ENCODE assay signal across 12 cellular contexts in genomic region chr4:13892739-13893105, GRCh38.
DNase-seq lines count a peak whose midpoint lies in the region; ATAC-seq, FAIRE-seq and TF ChIP-seq lines count a peak whose summit lies in the region.
"Had no signal": no experiment of that assay in that cellular context is flagged by ENCODE, and none has a peak within 500 bp of the region (broad histone marks: within the 10 kb centered on the region; RNA-seq: fewer than 3 reads in every experiment).

No MANE protein-coding gene starts in this region.

- H3K36me3 ChIP-seq in astrocyte (ENCODE audit: insufficient read depth, low read length) (no peaks in the 10 kb centered on the region), keratinocyte (ENCODE audit: control insufficient read depth in 2 of 2, extremely low read depth in 1 of 2, insufficient read depth in 2 of 2, low read length in 2 of 2) (no peaks in the 10 kb centered on the region), tibial artery (no peaks in the 10 kb centered on the region), heart right ventricle (no peaks in the 10 kb centered on the region)

- peak overlapping the region; percentile 98 for H3K27ac ChIP-seq in astrocyte (ENCODE audit: low read depth, low read length)
- peak overlapping the region; percentile 88 for H3K27ac ChIP-seq in keratinocyte (ENCODE audit: control insufficient read depth, insufficient read depth, low read length)
- H3K27ac ChIP-seq in tibial artery, result peak overlapping the region; percentile 1 to 16
- peak overlapping the region in 1 of 10 donors; percentile 35 for H3K27ac ChIP-seq in heart right ventricle

- H3K9me3 Mint-ChIP-seq in activated CD4-positive, alpha-beta T cell treated with anti-CD3 and anti-CD28 coated beads for 36 hours (ENCODE audit: low read depth), result no peaks in the 10 kb centered on the region
- H3K9me3 Mint-ChIP-seq in astrocyte (ENCODE audit: unreplicated experiment) (peaks cover 5% of the 10 kb centered on the region), CD14-positive monocyte (peaks cover 0 to 6% (median 3%) of the 10 kb centered on the region in 7 donors)

- intact Hi-C loops in activated CD4-positive, alpha-beta T cell treated with anti-CD3 and anti-CD28 coated beads for 36 hours (cut with DNase I, micrococcal nuclease), result loop anchor here (1.0 to 10.0 kb wide), 5 partner anchors 15 to 1110 kb away; partner anchors contain the start of gene CPEB2 (in 1 of the 2)
- intact Hi-C loops in tibial artery (cut with DNase I; ENCODE audit: low total_unique reads) (no loop called here), heart right ventricle (cut with DNase I) (no loop called here), CD14-positive monocyte (cut with micrococcal nuclease) (no loop called here)

- peaks cover 20% of the 10 kb centered on the region for H3K4me1 Mint-ChIP-seq in activated CD4-positive, alpha-beta T cell treated with anti-CD3 and anti-CD28 coated beads for 36 hours
- H3K4me1 Mint-ChIP-seq in astrocyte (ENCODE audit: low read depth, unreplicated experiment) (peaks cover 44% of the 10 kb centered on the region), CD14-positive monocyte (no peaks in the 10 kb centered on the region)

- 55 to 58% methylated on average over 1 of the region's 1 CpG for WGBS in heart right ventricle, 2 donors

- DNase-seq in activated CD4-positive, alpha-beta T cell treated with anti-CD3 and anti-CD28 coated beads for 36 hours, result no peak
- DNase-seq in activated CD4-positive, alpha-beta T cell treated with anti-CD3 and anti-CD28 coated beads for 4 hours, result no peak
- peak; percentile 68 for DNase-seq in astrocyte (ENCODE audit: low read depth)
- no peak for DNase-seq in keratinocyte (ENCODE audit: low read depth, low spot score)
- DNase-seq in tibial artery, result no peak
- no peak for DNase-seq in heart right ventricle
- no peak for DNase-seq in CD14-positive monocyte (ENCODE audit: low spot score)
- DNase-seq in NCI-H748 (lab: John Stamatoyannopoulos, UW; ENCODE audit: unreplicated experiment), result no peak
- DNase-seq: 8988T, NCI-H1092, T-helper 1 cell had no signal

- H3K27ac Mint-ChIP-seq in activated CD4-positive, alpha-beta T cell treated with anti-CD3 and anti-CD28 coated beads for 36 hours, result peak overlapping the region; percentile 88
- H3K27ac Mint-ChIP-seq in astrocyte (ENCODE audit: unreplicated experiment), result peak overlapping the region; percentile 98
- no peak overlapping the region for H3K27ac Mint-ChIP-seq in CD14-positive monocyte

- no peaks in the 10 kb centered on the region for H3K79me2 ChIP-seq in astrocyte (ENCODE audit: insufficient read depth, low read length)
- no peaks in the 10 kb centered on the region for H3K79me2 ChIP-seq in keratinocyte (ENCODE audit: control insufficient read depth, insufficient read depth, low read length)

- H3K9me3 ChIP-seq in astrocyte (ENCODE audit: insufficient read depth, low read depth, low read length), result no peaks in the 10 kb centered on the region
- H3K9me3 ChIP-seq in keratinocyte (ENCODE audit: control insufficient read depth, low read depth, low read length), result no peaks in the 10 kb centered on the region
- no peaks in the 10 kb centered on the region for H3K9me3 ChIP-seq in tibial artery
- no peaks in the 10 kb centered on the region for H3K9me3 ChIP-seq in heart right ventricle

- no peak for TF ChIP-seq CTCF in astrocyte (IDR thresholded peaks at IDR 0.05; ENCODE audit: insufficient read depth, low read depth, low read length)
- TF ChIP-seq CTCF in keratinocyte (optimal IDR thresholded peaks at IDR 0.05 in 1 of 3, IDR thresholded peaks at IDR 0.05 in 1 of 3, conservative IDR thresholded peaks at IDR 0.05 in 1 of 3; ENCODE audit: extremely low read depth in 1 of 3, insufficient read depth in 2 of 3, low read length in 3 of 3), result no peak
- no peak for TF ChIP-seq CTCF in tibial artery (IDR thresholded peaks at IDR 0.05)
- no peak for TF ChIP-seq CTCF in heart right ventricle (IDR thresholded peaks at IDR 0.05)
- no peak for TF ChIP-seq CTCF in CD14-positive monocyte (IDR thresholded peaks at IDR 0.05)

- POLR2A ChIA-PET in activated CD4-positive, alpha-beta T cell treated with anti-CD3 and anti-CD28 coated beads for 36 hours (lab: Charles Lee), result no interaction called here

- dilution Hi-C loops in keratinocyte (cut with MboI; ENCODE audit: extremely low pct_ligation_motif_present, low sequenced_read_pairs), result no loop called here

- no peaks in the 10 kb centered on the region for H3K9me1 ChIP-seq in keratinocyte (ENCODE audit: control insufficient read depth, extremely low read depth, insufficient read depth, low read length)

- H3K9ac ChIP-seq in astrocyte (ENCODE audit: low read length), result peak overlapping the region; percentile 87
- H3K9ac ChIP-seq in keratinocyte (ENCODE audit: control insufficient read depth, extremely low read depth, insufficient read depth, low read length), result peak overlapping the region; percentile 35

- H4K20me1 ChIP-seq in astrocyte (ENCODE audit: insufficient read depth, low read length) (no peaks in the 10 kb centered on the region), keratinocyte (ENCODE audit: control insufficient read depth, extremely low read depth, insufficient read depth, low read length) (no peaks in the 10 kb centered on the region)

- no peaks in the 10 kb centered on the region for H3K36me3 Mint-ChIP-seq in activated CD4-positive, alpha-beta T cell treated with anti-CD3 and anti-CD28 coated beads for 36 hours (ENCODE audit: low read depth)
- H3K36me3 Mint-ChIP-seq in astrocyte (ENCODE audit: low read depth, unreplicated experiment), result no peaks in the 10 kb centered on the region
- H3K36me3 Mint-ChIP-seq in CD14-positive monocyte, result no peaks in the 10 kb centered on the region

- FAIRE-seq in astrocyte (lab: Jason Lieb, UNC), result no peak
- FAIRE-seq in keratinocyte (lab: Jason Lieb, UNC), result no peak

- CTCF ChIA-PET in activated CD4-positive, alpha-beta T cell treated with anti-CD3 and anti-CD28 coated beads for 36 hours (lab: Charles Lee), result no interaction called here

- no peak for ATAC-seq in activated CD4-positive, alpha-beta T cell treated with anti-CD3 and anti-CD28 coated beads for 36 hours
- ATAC-seq in heart right ventricle, result no peak
- ATAC-seq: left lobe of liver had no signal

- H3K4me1 ChIP-seq in astrocyte (ENCODE audit: insufficient read depth, low read length) (peaks cover 29% of the 10 kb centered on the region), keratinocyte (ENCODE audit: control insufficient read depth, extremely low read depth, insufficient read depth, low read length) (peaks cover 25% of the 10 kb centered on the region), tibial artery (peaks cover 0 to 30% (median 4%) of the 10 kb centered on the region in 4 donors), heart right ventricle (peaks cover 0 to 6% (median 0%) of the 10 kb centered on the region in 9 donors)

- no peaks in the 10 kb centered on the region for H3K27me3 ChIP-seq in astrocyte (ENCODE audit: insufficient read depth, low read length)
- no peaks in the 10 kb centered on the region for H3K27me3 ChIP-seq in keratinocyte (ENCODE audit: control insufficient read depth, extremely low read depth, insufficient read depth, low read length)
- no peaks in the 10 kb centered on the region for H3K27me3 ChIP-seq in tibial artery
- no peaks in the 10 kb centered on the region for H3K27me3 ChIP-seq in heart right ventricle

- H2AFZ ChIP-seq in astrocyte (ENCODE audit: low read depth, low read length) (peak overlapping the region; percentile 46), keratinocyte (ENCODE audit: control insufficient read depth, low read length) (peak overlapping the region; percentile 77)

- H3K4me3 ChIP-seq in astrocyte (ENCODE audit: insufficient read depth, low read depth, low read length) (peak overlapping the region; percentile 30), keratinocyte (ENCODE audit: control insufficient read depth in 2 of 3, extremely low read depth in 1 of 3, insufficient read depth in 2 of 3, low read depth in 1 of 3, low read length in 3 of 3) (no peak overlapping the region), tibial artery (no peak overlapping the region), heart right ventricle (no peak overlapping the region)

- H3K27me3 Mint-ChIP-seq in activated CD4-positive, alpha-beta T cell treated with anti-CD3 and anti-CD28 coated beads for 36 hours, result peaks cover 6% of the 10 kb centered on the region
- no peaks in the 10 kb centered on the region for H3K27me3 Mint-ChIP-seq in astrocyte (ENCODE audit: low read depth, unreplicated experiment)
- no peaks in the 10 kb centered on the region for H3K27me3 Mint-ChIP-seq in CD14-positive monocyte (ENCODE audit: low read depth in 3 of 3)

- no peak overlapping the region for H3K4me3 Mint-ChIP-seq in activated CD4-positive, alpha-beta T cell treated with anti-CD3 and anti-CD28 coated beads for 36 hours
- H3K4me3 Mint-ChIP-seq in astrocyte (ENCODE audit: unreplicated experiment), result peak overlapping the region; percentile 51
- H3K4me3 Mint-ChIP-seq in CD14-positive monocyte, result no peak overlapping the region

- H3K4me2 ChIP-seq in astrocyte (ENCODE audit: low read length), result peak overlapping the region; percentile 81
- peak overlapping the region; percentile 69 for H3K4me2 ChIP-seq in keratinocyte (ENCODE audit: control insufficient read depth, extremely low read depth, insufficient read depth, low read depth, low read length)

Comparison
In these comparisons a context has a peak if more than half of its experiments do, and no peak if none do; other contexts are left out.
1. H3K27ac Mint-ChIP-seq: peak in activated CD4-positive, alpha-beta T cell treated with anti-CD3 and anti-CD28 coated beads for 36 hours (single experiment) and astrocyte (single experiment); none in CD14-positive monocyte (0 of 7).
2. intact Hi-C loops: an anchor here in activated CD4-positive, alpha-beta T cell treated with anti-CD3 and anti-CD28 coated beads for 36 hours (1.0 to 10.0 kb wide); none called in tibial artery, heart right ventricle and CD14-positive monocyte.